In genomic region chr17:3048727-3049471, GRCh38 we compare ENCODE assay signal across 8 cellular contexts.
DNase-seq lines count a peak whose midpoint lies in the region; ATAC-seq and TF ChIP-seq lines count a peak whose summit lies in the region.

No MANE protein-coding gene starts in this region.

- TF ChIP-seq CTCF in GM13976 (IDR thresholded peaks at IDR 0.05; ENCODE audit: borderline replicate concordance, control extremely low read depth, extremely low read depth, insufficient read depth, missing control alignments) = peak; percentile 61
- peak; percentile 76 for TF ChIP-seq CTCF in astrocyte of the spinal cord (IDR thresholded peaks at IDR 0.05; ENCODE audit: low read depth, low read length)

- DNase-seq in GM13976 (ENCODE audit: low spot score) = peak; percentile 84
- peak; percentile 97 for DNase-seq in NCI-H1694 treated with DMSO at 0.1 percent for 48 hours (lab: John Stamatoyannopoulos, UW)
- peak; percentile 86 for DNase-seq in T-helper 9 cell
- DNase-seq in astrocyte of the spinal cord (ENCODE audit: low read depth, low spot score) = peak; percentile 97
- DNase-seq in hypothalamus (lab: John Stamatoyannopoulos, UW) = peak; percentile 72 to 100 (median 97)
- DNase-seq in retina = peak; percentile 97
- DNase-seq in amniotic stem cell (lab: John Stamatoyannopoulos, UW) = no peak

- in situ Hi-C loops in GM13976 (cut with MboI; ENCODE audit: low sequenced_read_pairs, unreplicated experiment) = loop anchor here (25.0 kb wide), 1 partner anchor 588 kb away; the partner anchor contains the start of genes CTNS and SHPK
- in situ Hi-C loops in astrocyte of the spinal cord (cut with HindIII; ENCODE audit: low sequenced_read_pairs) = no loop called here

- H3K4me3 ChIP-seq in astrocyte of the spinal cord (ENCODE audit: low read depth, low read length) = peak overlapping the region; percentile 65

- peak; percentile 91 for ATAC-seq in HG02885 (IDR thresholded peaks at IDR 0.05; ENCODE audit: poor library complexity, unreplicated experiment)
